In genomic region chr16:53043462-53043861, GRCh38 we compare ENCODE assay signal across 10 cellular contexts. TPM values are rescaled to one million over a fixed set of nuclear protein-coding genes. Genes with fewer than 3 reads are reported as not detected.
A peak's percentile ranks its signal among the peaks of the same experiment; 100 is the strongest.
DNase-seq lines count a peak whose midpoint lies in the region; ATAC-seq and TF ChIP-seq lines count a peak whose summit lies in the region.
"Had no signal": no experiment of that assay in that cellular context is flagged by ENCODE, and none has a peak within 500 bp of the region (broad histone marks: within the 10 kb centered on the region; RNA-seq: fewer than 3 reads in every experiment).

No MANE protein-coding gene starts in this region.

- ATAC-seq in foreskin keratinocyte = peak; percentile 15
- no peak for ATAC-seq in HG02938 (IDR thresholded peaks at IDR 0.05; ENCODE audit: unreplicated experiment)
- no peak for ATAC-seq in stimulated activated naive CD8-positive, alpha-beta T cell treated with anti-CD3 and anti-CD28 coated beads, Interleukin-15, Interleukin-2, amounts not matched to agents 100 U/mL and 50 U/mL, for 24 hours
- ATAC-seq: activated CD8-positive, alpha-beta memory T cell treated with anti-CD3 and anti-CD28 coated beads, Interleukin-2, amount 10 ng/mL, durations not matched to agents 7 days and 5 days had no signal

- intact Hi-C loops in ascending aorta (cut with DNase I) = no loop called here
- intact Hi-C loops in transverse colon (cut with DNase I; ENCODE audit: low total_unique reads) = no loop called here

- peaks cover 12% of the 10 kb centered on the region for H3K27me3 Mint-ChIP-seq in activated naive CD4-positive, alpha-beta T cell treated with anti-CD3 and anti-CD28 coated beads, Interleukin-2, amount 10 ng/mL, durations not matched to agents 7 days and 5 days

- H3K4me3 ChIP-seq in ascending aorta = peak overlapping the region; percentile 17 to 48
- H3K4me3 ChIP-seq in muscle layer of duodenum (ENCODE audit: low read depth in 1 of 2, low read length in 2 of 2) = no peak overlapping the region
- H3K4me3 ChIP-seq in transverse colon = no peak overlapping the region

- no peak for TF ChIP-seq POLR2A in transverse colon (IDR thresholded peaks at IDR 0.05)

- H3K27ac ChIP-seq in ascending aorta (peak overlapping the region; percentile 48 to 56), foreskin keratinocyte (no peak overlapping the region), muscle layer of duodenum (ENCODE audit: low read length) (peak overlapping the region; percentile 27), transverse colon (peak overlapping the region; percentile 53 to 83 (median 68))
- H3K27ac ChIP-seq: brain microvascular endothelial cell had no signal

- H3K4me3 Mint-ChIP-seq in activated naive CD4-positive, alpha-beta T cell treated with anti-CD3 and anti-CD28 coated beads, Interleukin-2, amount 10 ng/mL, durations not matched to agents 7 days and 5 days = no peak overlapping the region
- H3K4me3 Mint-ChIP-seq: activated CD8-positive, alpha-beta memory T cell treated with anti-CD3 and anti-CD28 coated beads, Interleukin-2, amount 10 ng/mL, durations not matched to agents 7 days and 5 days; T-helper 2 cell treated with Interferon-gamma antibody and Interleukin-4, amounts not matched to agents 5 μg/mL and 100 μg/mL, for 36 hours had no signal

- H3K27me3 ChIP-seq in ascending aorta (no peaks in the 10 kb centered on the region), foreskin keratinocyte (no peaks in the 10 kb centered on the region), muscle layer of duodenum (ENCODE audit: low read depth, low read length) (no peaks in the 10 kb centered on the region), transverse colon (no peaks in the 10 kb centered on the region)

- H3K9me3 Mint-ChIP-seq in activated naive CD4-positive, alpha-beta T cell treated with anti-CD3 and anti-CD28 coated beads, Interleukin-2, amount 10 ng/mL, durations not matched to agents 7 days and 5 days = no peaks in the 10 kb centered on the region
- H3K9me3 Mint-ChIP-seq: T-helper 2 cell treated with Interferon-gamma antibody and Interleukin-4, amounts not matched to agents 5 μg/mL and 100 μg/mL, for 36 hours had no signal

- peaks cover 12 to 18% of the 10 kb centered on the region in 2 donors for H3K4me1 ChIP-seq in ascending aorta
- peaks cover 26% of the 10 kb centered on the region for H3K4me1 ChIP-seq in foreskin keratinocyte
- H3K4me1 ChIP-seq in muscle layer of duodenum (ENCODE audit: control insufficient read depth in 1 of 2, insufficient read depth in 2 of 2, low read length in 2 of 2) = peaks cover 8 to 23% of the 10 kb centered on the region in 2 donors
- H3K4me1 ChIP-seq in transverse colon = peaks cover 9 to 67% (median 47%) of the 10 kb centered on the region in 4 donors

- no peak overlapping the region for H3K27ac Mint-ChIP-seq in activated naive CD4-positive, alpha-beta T cell treated with anti-CD3 and anti-CD28 coated beads, Interleukin-2, amount 10 ng/mL, durations not matched to agents 7 days and 5 days
- H3K27ac Mint-ChIP-seq: activated CD8-positive, alpha-beta memory T cell treated with anti-CD3 and anti-CD28 coated beads, Interleukin-2, amount 10 ng/mL, durations not matched to agents 7 days and 5 days; T-helper 2 cell treated with Interferon-gamma antibody and Interleukin-4, amounts not matched to agents 5 μg/mL and 100 μg/mL, for 36 hours had no signal

- no peaks in the 10 kb centered on the region for H3K36me3 ChIP-seq in ascending aorta
- no peaks in the 10 kb centered on the region for H3K36me3 ChIP-seq in muscle layer of duodenum (ENCODE audit: control insufficient read depth in 1 of 2, insufficient read depth in 2 of 2, low read length in 2 of 2)
- no peaks in the 10 kb centered on the region for H3K36me3 ChIP-seq in transverse colon
- H3K36me3 ChIP-seq: brain microvascular endothelial cell had no signal

- no peak for TF ChIP-seq EP300 in transverse colon (IDR thresholded peaks at IDR 0.05; ENCODE audit: low read depth)

- in situ Hi-C loops in transverse colon (cut with MboI; ENCODE audit: low pct_ligation_motif_present in 1 of 4, low pct_unique_long_range_greater_than_20kb in 1 of 4, low sequenced_read_pairs in 3 of 4) = no loop called here

- 32 to 52% methylated on average over 2 to 5 of the region's 5 CpGs for WGBS in transverse colon (ENCODE audit: low coverage in 1 of 2), 2 donors

- no peaks in the 10 kb centered on the region for H3K9me3 ChIP-seq in ascending aorta
- H3K9me3 ChIP-seq in muscle layer of duodenum (ENCODE audit: control insufficient read depth in 1 of 2, low read length in 2 of 2) = no peaks in the 10 kb centered on the region
- no peaks in the 10 kb centered on the region for H3K9me3 ChIP-seq in transverse colon

- CTCF ChIA-PET in activated naive CD4-positive, alpha-beta T cell treated with anti-CD3 and anti-CD28 coated beads, Interleukin-2, amount 10 ng/mL, durations not matched to agents 7 days and 5 days (lab: Charles Lee) = interaction anchor here (1.0 kb wide), 1 partner anchor 11 kb away, joined by 3 read pairs; the partner anchor contains the start of gene CHD9

- H3K4me1 Mint-ChIP-seq in activated naive CD4-positive, alpha-beta T cell treated with anti-CD3 and anti-CD28 coated beads, Interleukin-2, amount 10 ng/mL, durations not matched to agents 7 days and 5 days = no peaks in the 10 kb centered on the region
- H3K4me1 Mint-ChIP-seq: activated CD8-positive, alpha-beta memory T cell treated with anti-CD3 and anti-CD28 coated beads, Interleukin-2, amount 10 ng/mL, durations not matched to agents 7 days and 5 days had no signal

- no peak for DNase-seq in ascending aorta (ENCODE audit: low spot score in 2 of 2)
- peak in 1 of 2 donors; percentile 26 for DNase-seq in foreskin keratinocyte
- peak; percentile 23 for DNase-seq in transverse colon
- DNase-seq in activated naive CD4-positive, alpha-beta T cell treated with anti-CD3 and anti-CD28 coated beads, Interleukin-2, amount 10 ng/mL, durations not matched to agents 7 days and 5 days = no peak
- no peak for DNase-seq in stimulated activated naive CD8-positive, alpha-beta T cell treated with anti-CD3 and anti-CD28 coated beads, Interleukin-15, Interleukin-2, amounts not matched to agents 100 U/mL and 50 U/mL, for 24 hours
- DNase-seq: activated CD8-positive, alpha-beta memory T cell treated with anti-CD3 and anti-CD28 coated beads, Interleukin-2, amount 10 ng/mL, durations not matched to agents 7 days and 5 days; brain microvascular endothelial cell had no signal

- TF ChIP-seq CTCF in ascending aorta (IDR thresholded peaks at IDR 0.05) (no peak), foreskin keratinocyte (conservative IDR thresholded peaks at IDR 0.05) (no peak), transverse colon (IDR thresholded peaks at IDR 0.05) (no peak)

- no peaks in the 10 kb centered on the region for H3K36me3 Mint-ChIP-seq in activated naive CD4-positive, alpha-beta T cell treated with anti-CD3 and anti-CD28 coated beads, Interleukin-2, amount 10 ng/mL, durations not matched to agents 7 days and 5 days
- H3K36me3 Mint-ChIP-seq: activated CD8-positive, alpha-beta memory T cell treated with anti-CD3 and anti-CD28 coated beads, Interleukin-2, amount 10 ng/mL, durations not matched to agents 7 days and 5 days had no signal

RNA-seq across cellular contexts. Expression of gene CHD9NB, which starts 9.2 kb away (rescaled TPM):
- total RNA-seq in ascending aorta (0.43 TPM), foreskin keratinocyte (0.67 and 0.88 TPM in 2 replicates), transverse colon (1 to 10 TPM in 2 of 4 donors, not detected in 2; 3.0 to 3.1 TPM)
- polyA plus RNA-seq in foreskin keratinocyte = 0.48 and 0.50 TPM in 2 replicates

RNA-seq across cellular contexts. Expression of gene CHD9, which starts 11.3 kb away (rescaled TPM):
- total RNA-seq in ascending aorta (56.9 TPM), foreskin keratinocyte (26.2 and 28.5 TPM in 2 replicates), transverse colon (100 to 1,000 TPM in 1 of 4 donors, 10 to 100 TPM in 3; 37.4 to 112 (median 64.4) TPM)
- 3.7 and 4.1 TPM in 2 replicates for polyA plus RNA-seq in foreskin keratinocyte

Comparison
In these comparisons a context has a peak if more than half of its experiments do, and no peak if none do; other contexts are left out.
1. H3K4me3 ChIP-seq: peak in ascending aorta (2 of 2); none in muscle layer of duodenum (0 of 2) and transverse colon (0 of 4).